ENCODE assay signal across 11 cellular contexts in genomic region chr1:22002461-22002860, GRCh38. TPM values are rescaled to one million over a fixed set of nuclear protein-coding genes. Genes with fewer than 3 reads are reported as not detected.
"Had no signal": no experiment of that assay in that cellular context is flagged by ENCODE, and none has a peak within 500 bp of the region (broad histone marks: within the 10 kb centered on the region; RNA-seq: fewer than 3 reads in every experiment).

No MANE protein-coding gene starts in this region.

RNA-seq across cellular contexts. Expression of gene CELA3A, which starts 1.0 kb away (rescaled TPM):
- total RNA-seq: subcutaneous adipose tissue, suprapubic skin, temporal lobe, testis, thyroid gland, transverse colon, upper lobe of right lung, ureter, urinary bladder, uterus, vagina had no signal

RNA-seq across cellular contexts. Expression of gene CELA3B, which starts 25.6 kb away (rescaled TPM):
- total RNA-seq: subcutaneous adipose tissue, suprapubic skin, temporal lobe, thyroid gland, transverse colon, upper lobe of right lung, ureter, urinary bladder, vagina had no signal
